ENCODE assay signal across 21 cellular contexts in the genomic region with DNA sequence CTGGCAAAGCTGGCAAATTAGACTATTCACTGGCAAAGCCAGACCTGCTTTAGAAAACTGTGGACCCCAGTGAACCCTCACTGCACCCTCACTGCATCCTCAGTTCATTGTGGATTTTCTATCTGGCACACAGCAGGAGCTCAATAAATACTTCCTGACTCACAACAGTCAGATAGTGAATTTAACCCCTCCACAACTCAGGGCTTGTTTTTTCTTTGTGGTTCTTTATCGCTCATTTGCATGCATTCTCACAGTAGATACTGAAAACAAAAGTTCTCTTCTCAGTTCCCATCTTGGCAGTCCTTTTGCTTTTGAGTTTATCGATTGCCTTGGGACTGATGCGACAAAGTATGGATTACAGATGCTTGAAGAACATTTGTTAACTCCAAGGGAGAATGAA.
A peak's percentile ranks its signal among the peaks of the same experiment; 100 is the strongest.
DNase-seq lines count a peak whose midpoint lies in the region; ATAC-seq and TF ChIP-seq lines count a peak whose summit lies in the region.
"Had no signal": no experiment of that assay in that cellular context is flagged by ENCODE, and none has a peak within 500 bp of the region (broad histone marks: within the 10 kb centered on the region; RNA-seq: fewer than 3 reads in every experiment).

No MANE protein-coding gene starts in this region.

- H2BK15ac ChIP-seq in mesendoderm (replicated peaks; ENCODE audit: low read depth), result no peak overlapping the region

- H3K4me3 ChIP-seq in mesendoderm (ENCODE audit: low read length), result no peak overlapping the region
- H3K4me3 ChIP-seq: BLaER1 had no signal

- DNase-seq in mesendoderm, result peak; percentile 76
- DNase-seq in stimulated activated CD4-positive, alpha-beta T cell treated with anti-CD3 and anti-CD28 coated beads, Interleukin-1b, Interleukin-23, amount 100 ng/mL, for 48 hours, result no peak
- no peak for DNase-seq in CD4-positive, alpha-beta T cell
- DNase-seq in GM13976 (ENCODE audit: low spot score), result no peak
- DNase-seq: activated CD8-positive, alpha-beta memory T cell treated with anti-CD3 and anti-CD28 coated beads for 24 hours; DMS79 treated with DMSO at 0.1 percent for 48 hours; effector memory CD4-positive, alpha-beta T cell; H9; hypothalamus; IMR-90; MV-4-11; stimulated activated CD4-positive, alpha-beta T cell treated with anti-CD3 and anti-CD28 coated beads, Interleukin-2, amount 100 ng/mL, for 48 hours; stimulated activated CD8-positive, alpha-beta memory T cell treated with anti-CD3 and anti-CD28 coated beads, Interleukin-4, amount 100 ng/mL, for 48 hours had no signal

- no peak overlapping the region for H4K5ac ChIP-seq in mesendoderm (ENCODE audit: low read length)

- H3K56ac ChIP-seq in mesendoderm (ENCODE audit: low read length), result peak overlapping the region; percentile 62

- H3K79me2 ChIP-seq in mesendoderm (ENCODE audit: control insufficient read depth, insufficient read depth, low read length), result no peaks in the 10 kb centered on the region

- peak overlapping the region; percentile 85 for H2BK5ac ChIP-seq in mesendoderm (ENCODE audit: low read length)

- H2AK5ac ChIP-seq in mesendoderm (ENCODE audit: low read length), result no peak overlapping the region

- POLR2A ChIA-PET in CD4-positive, alpha-beta T cell (lab: Charles Lee), result no interaction called here

- no peak overlapping the region for H3K4me3 Mint-ChIP-seq in CD4-positive, alpha-beta T cell
- H3K4me3 Mint-ChIP-seq: activated T-helper 17 cell treated with anti-CD3 and anti-CD28 coated beads, Interleukin-2, amount 50 U/mL, for 72 hours; central memory CD8-positive, alpha-beta T cell; H9 had no signal

- no peak overlapping the region for H4K8ac ChIP-seq in mesendoderm (ENCODE audit: low read depth, low read length)

- H3K27me3 Mint-ChIP-seq in CD4-positive, alpha-beta T cell, result peaks cover 13% of the 10 kb centered on the region

- no peak overlapping the region for H3K9ac ChIP-seq in mesendoderm (ENCODE audit: low read length)
- H3K9ac ChIP-seq: BLaER1 had no signal

- H3K18ac ChIP-seq in mesendoderm (ENCODE audit: low read length), result no peak overlapping the region

- peak; percentile 73 for ATAC-seq in GM19025 (IDR thresholded peaks at IDR 0.05; ENCODE audit: low read depth, unreplicated experiment)
- peak; percentile 82 for ATAC-seq in GM21619 (IDR thresholded peaks at IDR 0.05; ENCODE audit: unreplicated experiment)
- peak; percentile 80 for ATAC-seq in HG03064 (IDR thresholded peaks at IDR 0.05; ENCODE audit: low read depth, unreplicated experiment)
- no peak for ATAC-seq in CD4-positive, alpha-beta T cell (ENCODE audit: poor library complexity)
- ATAC-seq: activated T-helper 17 cell treated with anti-CD3 and anti-CD28 coated beads, Interleukin-2, amount 50 U/mL, for 72 hours had no signal

- H3K27ac Mint-ChIP-seq in CD4-positive, alpha-beta T cell, result no peak overlapping the region
- H3K27ac Mint-ChIP-seq: activated T-helper 17 cell treated with anti-CD3 and anti-CD28 coated beads, Interleukin-2, amount 50 U/mL, for 72 hours had no signal

- H3K27ac ChIP-seq in mesendoderm (ENCODE audit: low read depth, low read length), result no peak overlapping the region
- no peak overlapping the region for H3K27ac ChIP-seq in CD4-positive, alpha-beta T cell (ENCODE audit: low read depth, low read length)
- H3K27ac ChIP-seq: BLaER1, neutrophil, VCaP had no signal

- H3K23ac ChIP-seq in mesendoderm (ENCODE audit: low read length), result no peak overlapping the region

- in situ Hi-C loops in GM13976 (cut with MboI; ENCODE audit: low sequenced_read_pairs, unreplicated experiment), result loop anchor here (25.0 kb wide), 1 partner anchor 1294 kb away; no protein-coding TSS in a partner anchor

- no peak for TF ChIP-seq CTCF in CD4-positive, alpha-beta T cell (IDR thresholded peaks at IDR 0.05)
- TF ChIP-seq CTCF in GM13976 (IDR thresholded peaks at IDR 0.05; ENCODE audit: borderline replicate concordance, control extremely low read depth, extremely low read depth, insufficient read depth, missing control alignments), result no peak

- peaks cover 4% of the 10 kb centered on the region for H3K9me3 Mint-ChIP-seq in CD4-positive, alpha-beta T cell
- H3K9me3 Mint-ChIP-seq: central memory CD8-positive, alpha-beta T cell had no signal

- no peaks in the 10 kb centered on the region for H3K79me1 ChIP-seq in mesendoderm (ENCODE audit: low read length)

- H3K4me1 Mint-ChIP-seq in CD4-positive, alpha-beta T cell (ENCODE audit: low read depth), result no peaks in the 10 kb centered on the region
- H3K4me1 Mint-ChIP-seq: activated T-helper 17 cell treated with anti-CD3 and anti-CD28 coated beads, Interleukin-2, amount 50 U/mL, for 72 hours; central memory CD8-positive, alpha-beta T cell had no signal

- no peaks in the 10 kb centered on the region for H3K36me3 ChIP-seq in mesendoderm (ENCODE audit: control insufficient read depth, insufficient read depth, low read length)
- H3K36me3 ChIP-seq: BLaER1, neutrophil had no signal

- no peak overlapping the region for H3K4ac ChIP-seq in mesendoderm (ENCODE audit: low read depth, low read length)

- no CpG with 5 or more reads among the region's 3 CpGs for WGBS in mesendoderm (ENCODE audit: extremely low coverage, insufficient coverage, low lambda C conversion rate)

- intact Hi-C loops in CD4-positive, alpha-beta T cell (cut with DNase I, micrococcal nuclease), result no loop called here

- CTCF ChIA-PET in CD4-positive, alpha-beta T cell (lab: Charles Lee), result no interaction called here

- H3K4me1 ChIP-seq in mesendoderm (ENCODE audit: control insufficient read depth, low read depth, low read length), result peaks cover 3% of the 10 kb centered on the region
- H3K4me1 ChIP-seq: BLaER1 had no signal

- no peaks in the 10 kb centered on the region for H3K27me3 ChIP-seq in mesendoderm (ENCODE audit: insufficient read depth, low read length, poor library complexity)
- H3K27me3 ChIP-seq in CD4-positive, alpha-beta T cell (ENCODE audit: control insufficient read depth, insufficient read depth, low read length), result no peaks in the 10 kb centered on the region
- H3K27me3 ChIP-seq: BLaER1, neutrophil had no signal

- H3K4me2 ChIP-seq in mesendoderm (ENCODE audit: low read length), result no peak overlapping the region
- H3K4me2 ChIP-seq: BLaER1 had no signal

- H2BK120ac ChIP-seq in mesendoderm (ENCODE audit: low read depth, low read length), result no peak overlapping the region

- H3K9me3 ChIP-seq in CD4-positive, alpha-beta T cell (ENCODE audit: control insufficient read depth, low read length), result no peaks in the 10 kb centered on the region
- H3K9me3 ChIP-seq: BLaER1, neutrophil had no signal

- no peaks in the 10 kb centered on the region for H3K36me3 Mint-ChIP-seq in CD4-positive, alpha-beta T cell (ENCODE audit: low read depth)
